35 cellular contexts compared by ENCODE assay signal in the genomic region with DNA sequence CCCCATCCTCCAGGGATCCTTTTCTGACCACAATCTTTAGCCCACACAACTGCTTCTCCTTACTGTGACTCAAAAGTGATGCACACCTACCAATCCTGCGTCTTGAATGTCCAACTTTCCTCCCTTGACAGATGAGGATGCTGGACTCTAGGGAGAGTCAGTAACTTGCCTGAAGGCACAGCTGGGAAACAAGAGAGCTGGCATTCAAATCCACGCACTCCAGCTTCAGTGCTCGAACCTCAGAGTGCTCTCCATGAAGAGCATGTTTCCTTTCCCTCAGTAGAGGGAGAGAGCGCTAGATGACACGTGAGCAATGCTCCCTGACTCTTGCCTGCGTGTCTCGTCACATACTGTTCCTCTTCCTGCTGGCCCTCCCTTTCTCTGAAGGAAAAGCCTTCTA.
"Had no signal": no experiment of that assay in that cellular context is flagged by ENCODE, and none has a peak within 500 bp of the region (broad histone marks: within the 10 kb centered on the region; RNA-seq: fewer than 3 reads in every experiment).

No MANE protein-coding gene starts in this region.

- H3K9me3 ChIP-seq: ascending aorta, body of pancreas, breast epithelium, SJCRH30 had no signal

- H3K36me3 ChIP-seq: ascending aorta, breast epithelium, SJCRH30, WERI-Rb-1 had no signal

- H3K4me2 ChIP-seq: KMS-11 had no signal

- DNase-seq: activated CD4-positive, alpha-beta memory T cell treated with anti-CD3 and anti-CD28 coated beads, Interleukin-2, amount 10 ng/mL, durations not matched to agents 7 days and 5 days; activated CD4-positive, alpha-beta T cell treated with anti-CD3 and anti-CD28 coated beads for 1 hour; activated CD4-positive, alpha-beta T cell treated with anti-CD3 and anti-CD28 coated beads for 48 hours; activated CD4-positive, CD25-positive, alpha-beta regulatory T cell; activated CD8-positive, alpha-beta memory T cell treated with anti-CD3 and anti-CD28 coated beads for 24 hours; activated CD8-positive, alpha-beta memory T cell treated with anti-CD3 and anti-CD28 coated beads, Interleukin-2, amount 10 ng/mL, durations not matched to agents 7 days and 5 days; activated CD8-positive, alpha-beta memory T cell treated with anti-CD3 and anti-CD28 coated beads, Interleukin-2, amount 50 U/mL, for 48 hours; activated effector memory CD4-positive, alpha-beta T cell treated with Interleukin-2 at 50 U/mL for 16 hours; activated naive CD4-positive, alpha-beta T cell treated with anti-CD3 and anti-CD28 coated beads, Interleukin-2, amount 50 U/mL, for 16 hours; activated naive CD8-positive, alpha-beta T cell treated with anti-CD3 and anti-CD28 coated beads, Interleukin-2, amount 10 ng/mL, durations not matched to agents 7 days and 5 days; activated T-cell treated with anti-CD3 and anti-CD28 coated beads, Interleukin-2, amount 50 U/mL, for 48 hours; amygdala; caudate nucleus; MM.1S; MV-4-11; NCI-H1092 treated with DMSO at 0.1 percent for 48 hours; NCI-H1417; NCI-H146; NCI-H187; NCI-H2029 treated with DMSO at 0.1 percent for 48 hours; NCI-H2107; NCI-H2171; NCI-H510A; NCI-H526; NCI-H748 treated with DMSO at 0.1 percent for 48 hours; NK-92 treated with Interleukin-12 subunit alpha and Interleukin-12 subunit beta, amount 100 ng/mL, for 24 hours; SHP77; SJCRH30; T1000; WERI-Rb-1 had no signal

- H3K4me1 Mint-ChIP-seq: activated CD4-positive, alpha-beta memory T cell treated with anti-CD3 and anti-CD28 coated beads, Interleukin-2, amount 10 ng/mL, durations not matched to agents 7 days and 5 days; activated CD8-positive, alpha-beta memory T cell treated with anti-CD3 and anti-CD28 coated beads, Interleukin-2, amount 10 ng/mL, durations not matched to agents 7 days and 5 days had no signal

- H3K4me1 ChIP-seq: ascending aorta, body of pancreas, breast epithelium had no signal

- H3K27me3 Mint-ChIP-seq: activated CD8-positive, alpha-beta memory T cell treated with anti-CD3 and anti-CD28 coated beads, Interleukin-2, amount 10 ng/mL, durations not matched to agents 7 days and 5 days had no signal

- H3K27ac Mint-ChIP-seq: activated CD4-positive, alpha-beta memory T cell treated with anti-CD3 and anti-CD28 coated beads, Interleukin-2, amount 10 ng/mL, durations not matched to agents 7 days and 5 days; activated CD8-positive, alpha-beta memory T cell treated with anti-CD3 and anti-CD28 coated beads, Interleukin-2, amount 10 ng/mL, durations not matched to agents 7 days and 5 days; activated naive CD8-positive, alpha-beta T cell treated with anti-CD3 and anti-CD28 coated beads, Interleukin-2, amount 10 ng/mL, durations not matched to agents 7 days and 5 days had no signal

- ATAC-seq: activated CD8-positive, alpha-beta memory T cell treated with anti-CD3 and anti-CD28 coated beads, Interleukin-2, amount 10 ng/mL, durations not matched to agents 7 days and 5 days; body of pancreas had no signal

- H3K4me3 ChIP-seq: ascending aorta, body of pancreas, breast epithelium, SJCRH30, SK-N-MC had no signal

- H3K36me3 Mint-ChIP-seq: activated CD8-positive, alpha-beta memory T cell treated with anti-CD3 and anti-CD28 coated beads, Interleukin-2, amount 10 ng/mL, durations not matched to agents 7 days and 5 days; activated naive CD8-positive, alpha-beta T cell treated with anti-CD3 and anti-CD28 coated beads, Interleukin-2, amount 10 ng/mL, durations not matched to agents 7 days and 5 days had no signal

- H3K27ac ChIP-seq: ascending aorta, body of pancreas, breast epithelium, KMS-11, SJCRH30, SK-N-MC, WERI-Rb-1 had no signal

- H3K4me3 Mint-ChIP-seq: activated CD4-positive, alpha-beta memory T cell treated with anti-CD3 and anti-CD28 coated beads, Interleukin-2, amount 10 ng/mL, durations not matched to agents 7 days and 5 days; activated CD8-positive, alpha-beta memory T cell treated with anti-CD3 and anti-CD28 coated beads, Interleukin-2, amount 10 ng/mL, durations not matched to agents 7 days and 5 days; activated naive CD8-positive, alpha-beta T cell treated with anti-CD3 and anti-CD28 coated beads, Interleukin-2, amount 10 ng/mL, durations not matched to agents 7 days and 5 days had no signal

- H3K9me3 Mint-ChIP-seq: activated CD4-positive, alpha-beta memory T cell treated with anti-CD3 and anti-CD28 coated beads, Interleukin-2, amount 10 ng/mL, durations not matched to agents 7 days and 5 days; activated naive CD8-positive, alpha-beta T cell treated with anti-CD3 and anti-CD28 coated beads, Interleukin-2, amount 10 ng/mL, durations not matched to agents 7 days and 5 days had no signal

- H3K9ac ChIP-seq: KMS-11 had no signal

- H3K27me3 ChIP-seq: ascending aorta, body of pancreas, breast epithelium, SJCRH30 had no signal
